9 cellular contexts compared by ENCODE assay signal in the genomic region with DNA sequence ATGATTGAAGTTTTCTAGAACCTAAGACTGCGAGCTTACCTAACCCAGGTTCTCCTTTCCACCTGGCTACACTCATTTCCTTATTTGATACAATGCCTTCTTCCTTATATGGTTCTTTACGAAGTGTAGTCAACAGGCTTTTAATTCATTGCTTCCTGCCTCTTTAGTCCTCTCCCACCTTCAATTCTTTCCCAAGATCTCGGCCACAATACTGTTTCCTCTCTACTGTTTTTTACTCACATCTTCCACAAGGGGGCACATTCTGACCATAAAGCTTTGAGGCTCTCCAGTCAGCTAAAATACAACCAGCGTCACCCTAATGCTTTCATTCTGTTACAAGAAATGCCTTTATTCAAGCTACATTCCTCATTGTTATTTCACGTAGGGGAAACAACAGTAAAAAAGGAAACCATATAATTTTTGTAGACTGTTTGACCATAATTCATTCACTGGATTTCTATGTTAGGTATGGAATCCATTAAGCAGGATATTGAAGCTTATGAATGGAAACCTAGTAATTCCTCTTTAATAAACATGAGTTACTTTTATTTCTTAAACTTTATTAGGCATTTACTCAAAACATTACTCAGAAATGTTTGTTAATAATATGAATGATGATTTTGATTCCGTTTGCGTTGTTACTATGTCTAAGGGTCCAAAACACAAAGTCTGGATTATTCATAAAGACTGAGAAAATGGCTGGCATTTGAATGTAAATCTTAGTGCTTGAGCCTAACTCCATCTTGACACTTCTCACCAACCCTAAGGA. TPM values are rescaled to one million over a fixed set of nuclear protein-coding genes. Genes with fewer than 3 reads are reported as not detected.
DNase-seq lines count a peak whose midpoint lies in the region; ATAC-seq, FAIRE-seq and TF ChIP-seq lines count a peak whose summit lies in the region.
"Had no signal": no experiment of that assay in that cellular context is flagged by ENCODE, and none has a peak within 500 bp of the region (broad histone marks: within the 10 kb centered on the region; RNA-seq: fewer than 3 reads in every experiment).

No MANE protein-coding gene starts in this region.

- FAIRE-seq in astrocyte (lab: Jason Lieb, UNC): peak; percentile 88

- DNase-seq in GDM1 (lab: John Stamatoyannopoulos, UW) (peak; percentile 58), HPDE6-E6E7 (ENCODE audit: extremely low spot score) (peak; percentile 47), NCI-H69 (lab: John Stamatoyannopoulos, UW) (peak; percentile 77), astrocyte (ENCODE audit: low read depth) (peak; percentile 81), iPS DF 4.7 (ENCODE audit: extremely low read depth, low spot score) (peak; percentile 74), smooth muscle cell of the brain vasculature (ENCODE audit: low read depth, low spot score) (peak; percentile 70)
- no peak for DNase-seq in activated CD8-positive, alpha-beta memory T cell treated with anti-CD3 and anti-CD28 coated beads for 24 hours

- H3K4me1 Mint-ChIP-seq in astrocyte (ENCODE audit: low read depth, unreplicated experiment): peaks cover 14% of the 10 kb centered on the region
- H3K4me1 Mint-ChIP-seq: central memory CD8-positive, alpha-beta T cell had no signal

- peak; percentile 78 for ATAC-seq in GM21528 (IDR thresholded peaks at IDR 0.05; ENCODE audit: low FRiP score, unreplicated experiment)

- H3K9me3 ChIP-seq in astrocyte (ENCODE audit: insufficient read depth, low read depth, low read length): no peaks in the 10 kb centered on the region

- peak overlapping the region; percentile 67 for H3K4me3 ChIP-seq in astrocyte (ENCODE audit: insufficient read depth, low read depth, low read length)

- H3K27ac Mint-ChIP-seq in astrocyte (ENCODE audit: unreplicated experiment): no peak overlapping the region

- peaks cover 49% of the 10 kb centered on the region for H3K4me1 ChIP-seq in astrocyte (ENCODE audit: insufficient read depth, low read length)

- H3K4me2 ChIP-seq in astrocyte (ENCODE audit: low read length): peak overlapping the region; percentile 86

- H3K79me2 ChIP-seq in astrocyte (ENCODE audit: insufficient read depth, low read length): peaks cover 37% of the 10 kb centered on the region

- H2AFZ ChIP-seq in astrocyte (ENCODE audit: low read depth, low read length): peak overlapping the region; percentile 60

- no peaks in the 10 kb centered on the region for H3K27me3 Mint-ChIP-seq in astrocyte (ENCODE audit: low read depth, unreplicated experiment)

- H3K27ac ChIP-seq in astrocyte (ENCODE audit: low read depth, low read length): peak overlapping the region; percentile 89

- H4K20me1 ChIP-seq in astrocyte (ENCODE audit: insufficient read depth, low read length): no peaks in the 10 kb centered on the region

- H3K9ac ChIP-seq in astrocyte (ENCODE audit: low read length): peak overlapping the region; percentile 81

- H3K27me3 ChIP-seq in astrocyte (ENCODE audit: insufficient read depth, low read length): no peaks in the 10 kb centered on the region

- no peaks in the 10 kb centered on the region for H3K9me3 Mint-ChIP-seq in astrocyte (ENCODE audit: unreplicated experiment)
- H3K9me3 Mint-ChIP-seq: central memory CD8-positive, alpha-beta T cell had no signal

- H3K36me3 Mint-ChIP-seq in astrocyte (ENCODE audit: low read depth, unreplicated experiment): no peaks in the 10 kb centered on the region

- TF ChIP-seq CTCF in astrocyte (IDR thresholded peaks at IDR 0.05; ENCODE audit: insufficient read depth, low read depth, low read length): peak; percentile 80

- no peaks in the 10 kb centered on the region for H3K36me3 ChIP-seq in astrocyte (ENCODE audit: insufficient read depth, low read length)

- no peak overlapping the region for H3K4me3 Mint-ChIP-seq in astrocyte (ENCODE audit: unreplicated experiment)
- H3K4me3 Mint-ChIP-seq: central memory CD8-positive, alpha-beta T cell had no signal

RNA-seq across cellular contexts. Expression of gene VEPH1, which starts 29.5 kb away (rescaled TPM):
- 9.3 and 9.4 TPM in 2 replicates for total RNA-seq in astrocyte
